ENCODE assay signal across 9 cellular contexts in genomic region chr16:30429418-30429677, GRCh38. TPM values are rescaled to one million over a fixed set of nuclear protein-coding genes. Genes with fewer than 3 reads are reported as not detected.
DNase-seq lines count a peak whose midpoint lies in the region; ATAC-seq and TF ChIP-seq lines count a peak whose summit lies in the region.
"Had no signal": no experiment of that assay in that cellular context is flagged by ENCODE, and none has a peak within 500 bp of the region (broad histone marks: within the 10 kb centered on the region; RNA-seq: fewer than 3 reads in every experiment).

No MANE protein-coding gene starts in this region.

- H3K27me3 ChIP-seq in left ventricle myocardium inferior (ENCODE audit: low read depth) (no peaks in the 10 kb centered on the region), adrenal gland (no peaks in the 10 kb centered on the region), uterus (no peaks in the 10 kb centered on the region)

- H3K27ac ChIP-seq in left ventricle myocardium inferior (replicated peaks) (peak overlapping the region; percentile 82), adrenal gland (peak overlapping the region in 3 of 5 donors; percentile 29 to 74 (median 44)), uterus (peak overlapping the region; percentile 67 to 77)

- TF ChIP-seq CTCF in left ventricle myocardium inferior (IDR thresholded peaks at IDR 0.05; ENCODE audit: borderline replicate concordance) (no peak), adrenal gland (IDR thresholded peaks at IDR 0.05) (no peak), lower leg skin (IDR thresholded peaks at IDR 0.05) (no peak), uterus (IDR thresholded peaks at IDR 0.05) (no peak)

- DNase-seq in left ventricle myocardium inferior, result no peak
- DNase-seq in left ventricle myocardium superior, result no peak
- no peak for DNase-seq in adrenal gland
- DNase-seq in lower leg skin (ENCODE audit: low spot score in 2 of 2), result no peak
- DNase-seq in uterus, result no peak
- DNase-seq in activated CD4-positive, alpha-beta T cell treated with anti-CD3 and anti-CD28 coated beads, Interleukin-2, amount 50 U/mL, for 48 hours, result no peak
- no peak for DNase-seq in DMS153 (lab: John Stamatoyannopoulos, UW)

- WGBS in adrenal gland, 4 donors, result 1 to 6% (median 4%) methylated on average over 3 to 11 of the region's 11 CpGs
- 2% methylated on average over 11 of the region's 11 CpGs for WGBS in lower leg skin, 2 donors

- intact Hi-C loops in left ventricle myocardium inferior (cut with micrococcal nuclease), result no loop called here
- intact Hi-C loops in left ventricle myocardium superior (cut with micrococcal nuclease), result no loop called here
- intact Hi-C loops in adrenal gland (cut with DNase I), result no loop called here
- intact Hi-C loops in lower leg skin (cut with DNase I; ENCODE audit: low total_unique reads), result no loop called here
- intact Hi-C loops in uterus (cut with DNase I; ENCODE audit: low total_unique reads), result no loop called here

- H3K4me1 ChIP-seq in left ventricle myocardium inferior (peaks cover 20% of the 10 kb centered on the region), adrenal gland (replicated peaks in 1 of 2) (peaks cover 9 to 20% of the 10 kb centered on the region in 2 donors), uterus (peaks cover 0 to 5% of the 10 kb centered on the region in 2 donors)

- H3K9me3 ChIP-seq in left ventricle myocardium inferior (replicated peaks) (no peaks in the 10 kb centered on the region), adrenal gland (replicated peaks in 1 of 3) (no peaks in the 10 kb centered on the region), uterus (no peaks in the 10 kb centered on the region)

- ATAC-seq in left ventricle myocardium superior (no peak), HG03139 (IDR thresholded peaks at IDR 0.05; ENCODE audit: unreplicated experiment) (no peak)

- TF ChIP-seq POLR2A in adrenal gland (IDR thresholded peaks at IDR 0.05) (no peak), lower leg skin (IDR thresholded peaks at IDR 0.05) (no peak), uterus (IDR thresholded peaks at IDR 0.05) (no peak)

- H3K4me3 ChIP-seq in left ventricle myocardium inferior (peak overlapping the region; percentile 88), adrenal gland (peak overlapping the region in 3 of 4 donors; percentile 28 to 52 (median 41)), lower leg skin (ENCODE audit: low read depth, poor library complexity, severe bottlenecking) (peak overlapping the region; percentile 65), uterus (peak overlapping the region; percentile 48 to 87)

- H3K36me3 ChIP-seq in left ventricle myocardium inferior, result peaks cover 15% of the 10 kb centered on the region
- H3K36me3 ChIP-seq in adrenal gland (replicated peaks in 1 of 2), result peaks cover 0 to 1% of the 10 kb centered on the region in 2 donors
- no peaks in the 10 kb centered on the region for H3K36me3 ChIP-seq in uterus

RNA-seq across cellular contexts. Expression of gene DCTPP1, which starts 0.5 kb away (rescaled TPM):
- total RNA-seq in left ventricle myocardium inferior (31.9 TPM), left ventricle myocardium superior (37.5 TPM), adrenal gland (10 to 100 TPM; 15.1 to 33.9 (median 29.5) TPM), lower leg skin (10 to 100 TPM; 14.7 to 18.8 (median 17.9) TPM), uterus (10 to 100 TPM; 10.2 to 51.5 (median 28.7) TPM)
- polyA plus RNA-seq in adrenal gland, result 10 to 100 TPM; 11.7 to 15.2 (median 13.3) TPM

RNA-seq across cellular contexts. Expression of gene SEPHS2, which starts 16.3 kb away (rescaled TPM):
- total RNA-seq in left ventricle myocardium inferior (29.8 TPM), left ventricle myocardium superior (30.6 TPM), adrenal gland (10 to 100 TPM; 33.1 to 60.5 (median 47.3) TPM), lower leg skin (10 to 100 TPM; 17.7 to 25.3 (median 23.6) TPM), uterus (10 to 100 TPM; 13.6 to 30.9 (median 17.1) TPM)
- 10 to 100 TPM; 18.9 to 54.5 (median 21.9) TPM for polyA plus RNA-seq in adrenal gland

RNA-seq across cellular contexts. Expression of gene ZNF771, which starts 21.9 kb away (rescaled TPM):
- total RNA-seq in left ventricle myocardium inferior (8.1 TPM), left ventricle myocardium superior (6.1 TPM), adrenal gland (10 to 100 TPM in 6 of 8 donors, 1 to 10 TPM in 2; 8.2 to 81.3 (median 16.4) TPM), lower leg skin (10 to 100 TPM in 3 of 4 donors, 1 to 10 TPM in 1; 5.9 to 12.8 (median 11.0) TPM), uterus (10 to 100 TPM; 12.2 to 75.3 (median 25.6) TPM)
- 10 to 100 TPM in 1 of 3 donors, 1 to 10 TPM in 2; 2.8 to 12.2 (median 9.5) TPM for polyA plus RNA-seq in adrenal gland

RNA-seq across cellular contexts. Expression of gene ZNF48, which starts 34.1 kb away (rescaled TPM):
- total RNA-seq in left ventricle myocardium inferior, result 5.0 TPM
- total RNA-seq in left ventricle myocardium superior, result 5.2 TPM
- total RNA-seq in adrenal gland, result 10 to 100 TPM in 3 of 8 donors, 1 to 10 TPM in 5; 7.3 to 23.8 (median 9.0) TPM
- polyA plus RNA-seq in adrenal gland, result 1 to 10 TPM; 2.6 to 5.6 (median 4.2) TPM
- total RNA-seq in lower leg skin, result 10 to 100 TPM in 3 of 4 donors, 1 to 10 TPM in 1; 8.3 to 15.6 (median 10.5) TPM
- 10 to 100 TPM in 3 of 4 donors, 1 to 10 TPM in 1; 2.6 to 21.0 (median 12.7) TPM for total RNA-seq in uterus

RNA-seq across cellular contexts. Expression of gene ITGAL, which starts 43.2 kb away (rescaled TPM):
- 2.4 TPM for total RNA-seq in left ventricle myocardium inferior
- total RNA-seq in left ventricle myocardium superior, result 3.3 TPM
- total RNA-seq in adrenal gland, result 10 to 100 TPM in 1 of 8 donors, 1 to 10 TPM in 7; 3.0 to 14.7 (median 5.0) TPM
- polyA plus RNA-seq in adrenal gland, result 10 to 100 TPM in 1 of 3 donors, 1 to 10 TPM in 2; 2.1 to 10.6 (median 2.6) TPM
- 1 to 10 TPM; 1.6 to 2.3 (median 1.8) TPM for total RNA-seq in lower leg skin
- total RNA-seq in uterus, result 1 to 10 TPM in 3 of 4 donors, not detected in 1; 3.6 to 5.6 (median 4.7) TPM
- total RNA-seq: M059J had no signal
